Comparison of ENCODE assay signal across 8 cellular contexts in the genomic region with DNA sequence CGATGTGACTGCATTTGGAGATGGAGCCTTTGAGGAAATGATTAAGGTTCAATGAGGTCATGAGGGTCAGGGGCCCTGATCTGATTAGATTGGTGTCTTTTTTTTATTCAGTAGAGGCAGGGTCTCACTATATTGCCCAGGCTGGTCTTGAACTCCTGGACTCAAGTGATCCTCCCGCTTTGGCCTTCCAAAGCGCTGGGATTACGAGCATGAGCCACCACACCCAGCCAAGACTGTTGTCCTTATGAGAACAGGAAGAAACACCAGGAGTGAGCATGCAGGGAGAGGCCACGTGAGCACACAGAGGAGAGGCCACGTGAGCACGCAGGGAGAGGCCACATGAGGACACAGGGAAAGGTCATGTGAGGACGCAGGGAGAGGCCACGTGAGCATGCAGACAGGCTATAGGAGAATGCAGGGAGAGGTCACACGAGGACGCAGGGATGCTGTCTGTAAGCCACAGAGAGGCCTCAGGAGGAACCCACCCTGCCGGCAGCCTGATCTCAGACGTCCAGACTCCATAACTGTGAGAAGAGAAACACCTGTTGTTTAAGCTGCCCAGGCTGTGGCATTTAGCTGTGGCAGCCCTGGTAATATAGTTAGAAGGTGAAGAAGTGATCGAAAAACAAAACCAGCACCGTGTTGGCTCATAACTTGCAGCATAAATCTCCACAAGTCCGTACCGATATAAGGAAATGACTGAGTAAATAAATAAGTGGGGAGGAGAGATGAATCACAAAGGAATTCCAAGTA. TPM values are rescaled to one million over a fixed set of nuclear protein-coding genes. Genes with fewer than 3 reads are reported as not detected.
DNase-seq lines count a peak whose midpoint lies in the region; ATAC-seq and TF ChIP-seq lines count a peak whose summit lies in the region.

No MANE protein-coding gene starts in this region.

- peak overlapping the region; percentile 19 to 87 (median 78) for H3K27ac ChIP-seq in heart left ventricle

- intact Hi-C loops in heart left ventricle (cut with DNase I): no loop called here

- no peaks in the 10 kb centered on the region for H3K27me3 Mint-ChIP-seq in type B pancreatic cell

- H3K4me1 Mint-ChIP-seq in type B pancreatic cell (ENCODE audit: unreplicated experiment): peaks cover 28% of the 10 kb centered on the region

- no peaks in the 10 kb centered on the region for H3K36me3 Mint-ChIP-seq in type B pancreatic cell

- no peaks in the 10 kb centered on the region for H3K9me3 Mint-ChIP-seq in type B pancreatic cell

- ATAC-seq in heart left ventricle (peak; percentile 51 to 75 (median 58)), GM18502 (IDR thresholded peaks at IDR 0.05; ENCODE audit: poor library complexity, unreplicated experiment) (no peak)

- TF ChIP-seq CTCF in heart left ventricle (IDR thresholded peaks at IDR 0.05) (no peak), type B pancreatic cell (conservative IDR thresholded peaks at IDR 0.05) (no peak), GM13976 (IDR thresholded peaks at IDR 0.05; ENCODE audit: borderline replicate concordance, control extremely low read depth, extremely low read depth, insufficient read depth, missing control alignments) (no peak)

- H3K36me3 ChIP-seq in heart left ventricle: no peaks in the 10 kb centered on the region

- H3K27me3 ChIP-seq in heart left ventricle: no peaks in the 10 kb centered on the region

- in situ Hi-C loops in GM13976 (cut with MboI; ENCODE audit: low sequenced_read_pairs, unreplicated experiment): no loop called here

- TF ChIP-seq POLR2A in heart left ventricle (IDR thresholded peaks at IDR 0.05): no peak

- H3K4me3 Mint-ChIP-seq in type B pancreatic cell: peak overlapping the region; percentile 64

- peaks cover 5 to 41% (median 29%) of the 10 kb centered on the region in 12 donors for H3K4me1 ChIP-seq in heart left ventricle

- no peaks in the 10 kb centered on the region for H3K9me3 ChIP-seq in heart left ventricle

- H3K27ac Mint-ChIP-seq in type B pancreatic cell: peak overlapping the region; percentile 98

- WGBS in heart left ventricle, 4 donors: 23 to 44% (median 32%) methylated on average over 16 to 17 of the region's 17 CpGs

- H3K4me3 ChIP-seq in heart left ventricle: no peak overlapping the region

- peak; percentile 25 for DNase-seq in NCI-H1694 treated with DMSO at 0.1 percent for 48 hours (lab: John Stamatoyannopoulos, UW)
- no peak for DNase-seq in NCI-H1694 (lab: John Stamatoyannopoulos, UW)
- DNase-seq in SHP77 treated with DMSO at 0.1 percent for 48 hours (lab: John Stamatoyannopoulos, UW): peak; percentile 97
- DNase-seq in heart left ventricle: peak; percentile 87 to 91 (median 88)
- no peak for DNase-seq in type B pancreatic cell (ENCODE audit: extremely low spot score, unreplicated experiment)
- DNase-seq in HuH-7.5 (ENCODE audit: low spot score): no peak
- DNase-seq in GM13976 (ENCODE audit: low spot score): no peak

RNA-seq across cellular contexts. Expression of gene CSNK1D, which starts 14.5 kb away (rescaled TPM):
- 10 to 100 TPM; 38.4 to 83.9 (median 66.1) TPM for total RNA-seq in heart left ventricle
- polyA plus RNA-seq in heart left ventricle: 10 to 100 TPM; 47.5 to 88.1 TPM
- 176 and 184 TPM in 2 replicates for total RNA-seq in type B pancreatic cell (ENCODE audit: low replicate concordance)

RNA-seq across cellular contexts. Expression of gene CD7, which starts 29.4 kb away (rescaled TPM):
- 1 to 10 TPM in 2 of 9 donors, under 1 TPM in 5, not detected in 2; 0.21 to 8.6 (median 0.42) TPM for total RNA-seq in heart left ventricle
- under 1 TPM; 0.23 to 0.53 TPM for polyA plus RNA-seq in heart left ventricle
- 1.4 and 1.6 TPM in 2 replicates for total RNA-seq in type B pancreatic cell (ENCODE audit: low replicate concordance)

RNA-seq across cellular contexts. Expression of gene SECTM1, which starts 45.5 kb away (rescaled TPM):
- total RNA-seq in heart left ventricle (10 to 100 TPM in 2 of 9 donors, 1 to 10 TPM in 7; 2.3 to 41.6 (median 3.5) TPM), type B pancreatic cell (ENCODE audit: low replicate concordance) (13.2 and 17.7 TPM in 2 replicates)
- polyA plus RNA-seq in heart left ventricle: 1 to 10 TPM; 2.3 to 3.4 TPM

RNA-seq across cellular contexts. Expression of gene SLC16A3, which starts 59.2 kb away (rescaled TPM):
- total RNA-seq in heart left ventricle: 10 to 100 TPM in 5 of 9 donors, 1 to 10 TPM in 4; 6.5 to 56.0 (median 12.9) TPM
- 10 to 100 TPM in 1 of 2 donors, 1 to 10 TPM in 1; 8.3 to 33.9 TPM for polyA plus RNA-seq in heart left ventricle
- 27.8 and 29.8 TPM in 2 replicates for total RNA-seq in type B pancreatic cell (ENCODE audit: low replicate concordance)

Comparison
In these comparisons a context has a peak if more than half of its experiments do, and no peak if none do; other contexts are left out.
1. DNase-seq: peak in NCI-H1694 treated with DMSO at 0.1 percent for 48 hours (single experiment), SHP77 treated with DMSO at 0.1 percent for 48 hours (single experiment) and heart left ventricle (5 of 5); none in NCI-H1694 (single experiment), type B pancreatic cell (single experiment), HuH-7.5 (single experiment) and GM13976 (single experiment).